Comparison of ENCODE assay signal across 18 cellular contexts in genomic region chr17:40857535-40857934, GRCh38. TPM values are rescaled to one million over a fixed set of nuclear protein-coding genes. Genes with fewer than 3 reads are reported as not detected.
DNase-seq lines count a peak whose midpoint lies in the region; ATAC-seq and TF ChIP-seq lines count a peak whose summit lies in the region.
"Had no signal": no experiment of that assay in that cellular context is flagged by ENCODE, and none has a peak within 500 bp of the region (broad histone marks: within the 10 kb centered on the region; RNA-seq: fewer than 3 reads in every experiment).

No MANE protein-coding gene starts in this region.

- CTCF ChIA-PET in Caco-2 (lab: Charles Lee) = interaction anchor here (0.7 to 2.3 kb wide), 9 partner anchors 39 to 805 kb away, joined by 3 to 13 read pairs (median 5); no protein-coding TSS in a partner anchor
- CTCF ChIA-PET in PC-3 (lab: Charles Lee) = interaction anchor here (1.0 kb wide), 2 partner anchors 44 to 691 kb away, joined by 6 to 8 read pairs; no protein-coding TSS in a partner anchor
- CTCF ChIA-PET in RWPE1 (lab: Yijun Ruan, JAX) = interaction anchor here (0.6 to 2.1 kb wide), 9 partner anchors 14 to 806 kb away, joined by 3 to 8 read pairs (median 5); no protein-coding TSS in a partner anchor

- H3K36me3 ChIP-seq in Caco-2 (ENCODE audit: control insufficient read depth, insufficient read depth, low read length) = no peaks in the 10 kb centered on the region
- no peaks in the 10 kb centered on the region for H3K36me3 ChIP-seq in PC-3 (ENCODE audit: low read depth, low read length)
- H3K36me3 ChIP-seq in fibroblast of lung (ENCODE audit: control insufficient read depth, insufficient read depth, low read length) = no peaks in the 10 kb centered on the region
- no peaks in the 10 kb centered on the region for H3K36me3 ChIP-seq in skeletal muscle satellite cell (ENCODE audit: insufficient read depth, low read length)
- H3K36me3 ChIP-seq: BLaER1 treated with 17β-estradiol and CSF1 and Interleukin-3, amounts not matched to agents 10 nM and 100 nM; gastroesophageal sphincter had no signal

- H3K79me2 ChIP-seq in PC-3 (ENCODE audit: low read length) (no peaks in the 10 kb centered on the region), fibroblast of lung (ENCODE audit: control insufficient read depth, insufficient read depth, low read length) (no peaks in the 10 kb centered on the region)

- DNase-seq in Caco-2 (no peak), PC-3 (no peak), fibroblast of lung (ENCODE audit: low read depth in 2 of 2) (peak; percentile 3 to 16), HuH-7.5 (ENCODE audit: low spot score) (no peak), NCI-H524 treated with DMSO at 0.1 percent for 48 hours (lab: John Stamatoyannopoulos, UW) (no peak), RWPE1 (ENCODE audit: low spot score) (no peak)
- DNase-seq in activated naive CD8-positive, alpha-beta T cell treated with anti-CD3 and anti-CD28 coated beads for 36 hours = no peak
- DNase-seq: DMS79; effector CD8-positive, alpha-beta T cell had no signal

- H3K27me3 ChIP-seq in Caco-2 (replicated peaks; ENCODE audit: control insufficient read depth, insufficient read depth, low read length) = no peaks in the 10 kb centered on the region
- no peaks in the 10 kb centered on the region for H3K27me3 ChIP-seq in PC-3 (ENCODE audit: low read length)
- no peaks in the 10 kb centered on the region for H3K27me3 ChIP-seq in fibroblast of lung (ENCODE audit: control insufficient read depth, insufficient read depth, low read length)
- H3K27me3 ChIP-seq in skeletal muscle satellite cell (ENCODE audit: control insufficient read depth, insufficient read depth, low read length) = no peaks in the 10 kb centered on the region
- H3K27me3 ChIP-seq: BLaER1 treated with 17β-estradiol and CSF1 and Interleukin-3, amounts not matched to agents 10 nM and 100 nM; gastroesophageal sphincter had no signal

- H3K27me3 Mint-ChIP-seq in Caco-2 (ENCODE audit: insufficient read depth, unreplicated experiment) = no peaks in the 10 kb centered on the region
- H3K27me3 Mint-ChIP-seq in activated naive CD8-positive, alpha-beta T cell treated with anti-CD3 and anti-CD28 coated beads for 36 hours = peaks cover 8% of the 10 kb centered on the region

- H3K27ac Mint-ChIP-seq in Caco-2 (ENCODE audit: unreplicated experiment) = peak overlapping the region; percentile 59
- H3K27ac Mint-ChIP-seq in activated naive CD8-positive, alpha-beta T cell treated with anti-CD3 and anti-CD28 coated beads for 36 hours = no peak overlapping the region
- H3K27ac Mint-ChIP-seq: activated CD8-positive, alpha-beta T cell treated with anti-CD3 and anti-CD28 coated beads for 36 hours; activated T-helper 17 cell treated with anti-CD3 and anti-CD28 coated beads, Interleukin-2, amount 50 U/mL, for 72 hours; memory B cell; stimulated activated naive CD8-positive, alpha-beta T cell treated with anti-CD3 and anti-CD28 coated beads, Interleukin-15, Interleukin-2, amounts not matched to agents 100 ng/mL and 50 ng/mL, for 24 hours had no signal

- POLR2A ChIA-PET in Caco-2 (lab: Charles Lee) = no interaction called here
- POLR2A ChIA-PET in PC-3 (lab: Charles Lee; ENCODE audit: unreplicated experiment) = no interaction called here
- POLR2A ChIA-PET in RWPE1 (lab: Yijun Ruan, JAX; ENCODE audit: low non-redundant PET) = no interaction called here

- H4K20me1 ChIP-seq in PC-3 (ENCODE audit: low read length) (no peaks in the 10 kb centered on the region), fibroblast of lung (ENCODE audit: control insufficient read depth, extremely low read depth, insufficient read depth, low read length) (no peaks in the 10 kb centered on the region)
- H4K20me1 ChIP-seq: BLaER1 treated with 17β-estradiol and CSF1 and Interleukin-3, amounts not matched to agents 10 nM and 100 nM had no signal

- no peaks in the 10 kb centered on the region for H3K9me3 ChIP-seq in Caco-2
- no peaks in the 10 kb centered on the region for H3K9me3 ChIP-seq in PC-3 (ENCODE audit: low read length)
- H3K9me3 ChIP-seq in fibroblast of lung (ENCODE audit: control insufficient read depth, insufficient read depth, low read depth, low read length) = no peaks in the 10 kb centered on the region
- H3K9me3 ChIP-seq in skeletal muscle satellite cell (replicated peaks; ENCODE audit: low read length) = no peaks in the 10 kb centered on the region
- H3K9me3 ChIP-seq: BLaER1 treated with 17β-estradiol and CSF1 and Interleukin-3, amounts not matched to agents 10 nM and 100 nM; gastroesophageal sphincter had no signal

- no peak overlapping the region for H3K4me3 Mint-ChIP-seq in Caco-2 (ENCODE audit: unreplicated experiment)
- H3K4me3 Mint-ChIP-seq in activated naive CD8-positive, alpha-beta T cell treated with anti-CD3 and anti-CD28 coated beads for 36 hours = no peak overlapping the region
- H3K4me3 Mint-ChIP-seq: activated CD8-positive, alpha-beta T cell treated with anti-CD3 and anti-CD28 coated beads for 36 hours; activated T-helper 17 cell treated with anti-CD3 and anti-CD28 coated beads, Interleukin-2, amount 50 U/mL, for 72 hours; memory B cell; stimulated activated naive CD8-positive, alpha-beta T cell treated with anti-CD3 and anti-CD28 coated beads, Interleukin-15, Interleukin-2, amounts not matched to agents 100 ng/mL and 50 ng/mL, for 24 hours had no signal

- H3K4me1 Mint-ChIP-seq in Caco-2 (ENCODE audit: low read depth, unreplicated experiment) = peaks cover 32% of the 10 kb centered on the region
- peaks cover 3% of the 10 kb centered on the region for H3K4me1 Mint-ChIP-seq in activated naive CD8-positive, alpha-beta T cell treated with anti-CD3 and anti-CD28 coated beads for 36 hours
- H3K4me1 Mint-ChIP-seq: activated T-helper 17 cell treated with anti-CD3 and anti-CD28 coated beads, Interleukin-2, amount 50 U/mL, for 72 hours; memory B cell had no signal

- H3K4me1 ChIP-seq in Caco-2 (peaks cover 22% of the 10 kb centered on the region), PC-3 (ENCODE audit: insufficient read depth, low read length) (peaks cover 31% of the 10 kb centered on the region), fibroblast of lung (ENCODE audit: control insufficient read depth, extremely low read depth, insufficient read depth, low read length) (no peaks in the 10 kb centered on the region), skeletal muscle satellite cell (ENCODE audit: control insufficient read depth, insufficient read depth, low read length) (peaks cover 13% of the 10 kb centered on the region)
- H3K4me1 ChIP-seq: gastroesophageal sphincter had no signal

- H3K9me2 ChIP-seq in PC-3 (replicated peaks; ENCODE audit: low read length) = no peaks in the 10 kb centered on the region

- H3F3A ChIP-seq in PC-3 (ENCODE audit: low read length, unreplicated experiment) = no peaks in the 10 kb centered on the region

- H3K4me3 ChIP-seq in Caco-2 (ENCODE audit: low read depth, low read length) (no peak overlapping the region), PC-3 (ENCODE audit: low read length) (no peak overlapping the region), fibroblast of lung (replicated peaks in 1 of 4; ENCODE audit: control extremely low read depth in 1 of 4, insufficient read depth in 1 of 4, low read depth in 3 of 4, low read length in 4 of 4) (no peak overlapping the region), skeletal muscle satellite cell (ENCODE audit: low read length) (no peak overlapping the region)
- H3K4me3 ChIP-seq: BLaER1 treated with 17β-estradiol and CSF1 and Interleukin-3, amounts not matched to agents 10 nM and 100 nM; gastroesophageal sphincter had no signal

- intact Hi-C loops in Caco-2 (cut with micrococcal nuclease; ENCODE audit: unreplicated experiment) (loop anchor here (1.0 to 5.0 kb wide), 6 partner anchors 46 to 810 kb away; no protein-coding TSS in a partner anchor), PC-3 (cut with micrococcal nuclease) (loop anchor here (1.0 to 10.0 kb wide), 5 partner anchors 46 to 807 kb away; no protein-coding TSS in a partner anchor)

- H3K27ac ChIP-seq in PC-3 (ENCODE audit: low read length) = peak overlapping the region; percentile 22
- no peak overlapping the region for H3K27ac ChIP-seq in fibroblast of lung (ENCODE audit: insufficient read depth, low read length)
- no peak overlapping the region for H3K27ac ChIP-seq in RWPE1
- H3K27ac ChIP-seq: BLaER1 treated with 17β-estradiol and CSF1 and Interleukin-3, amounts not matched to agents 10 nM and 100 nM had no signal

- BruUV-seq in Caco-2 (replicated peaks; lab: Mats Ljungman, UMichigan) = no TSS peak
- BruUV-seq in PC-3 (replicated peaks; lab: Mats Ljungman, UMichigan) = no TSS peak

- H2AFZ ChIP-seq in PC-3 (ENCODE audit: low read length) (no peak overlapping the region), fibroblast of lung (ENCODE audit: low read length) (no peak overlapping the region)

- no peak for TF ChIP-seq CTCF in Caco-2 (IDR thresholded peaks at IDR 0.05; ENCODE audit: insufficient read depth in 1 of 2, low read depth in 1 of 2, low read length in 1 of 2, severe bottlenecking in 1 of 2, unreplicated experiment in 1 of 2)
- no peak for TF ChIP-seq CTCF in PC-3 (conservative IDR thresholded peaks at IDR 0.05; ENCODE audit: low read depth, low read length)
- TF ChIP-seq CTCF in fibroblast of lung (conservative IDR thresholded peaks at IDR 0.05 in 1 of 2, IDR thresholded peaks at IDR 0.05 in 1 of 2; ENCODE audit: low read depth in 1 of 2, low read length in 2 of 2) = no peak
- TF ChIP-seq CTCF in RWPE1 (conservative IDR thresholded peaks at IDR 0.05; ENCODE audit: low read depth) = no peak

- ATAC-seq in PC-3 = no peak
- ATAC-seq: activated CD8-positive, alpha-beta T cell treated with anti-CD3 and anti-CD28 coated beads for 36 hours; gastroesophageal sphincter had no signal

- peaks cover 14% of the 10 kb centered on the region for H3K9me3 Mint-ChIP-seq in Caco-2 (ENCODE audit: unreplicated experiment)
- no peaks in the 10 kb centered on the region for H3K9me3 Mint-ChIP-seq in activated naive CD8-positive, alpha-beta T cell treated with anti-CD3 and anti-CD28 coated beads for 36 hours
- H3K9me3 Mint-ChIP-seq: activated CD8-positive, alpha-beta T cell treated with anti-CD3 and anti-CD28 coated beads for 36 hours; activated T-helper 17 cell treated with anti-CD3 and anti-CD28 coated beads, Interleukin-2, amount 50 U/mL, for 72 hours; memory B cell; stimulated activated naive CD8-positive, alpha-beta T cell treated with anti-CD3 and anti-CD28 coated beads, Interleukin-15, Interleukin-2, amounts not matched to agents 100 ng/mL and 50 ng/mL, for 24 hours had no signal

- H3K9ac ChIP-seq in PC-3 (ENCODE audit: low read length) (0 out of 2 replicates have a peak overlapping the region, but pooled peaks have one; percentile 9), fibroblast of lung (ENCODE audit: insufficient read depth, low read length) (no peak overlapping the region), skeletal muscle satellite cell (ENCODE audit: low read depth, low read length) (peak overlapping the region; percentile 18)
- H3K9ac ChIP-seq: BLaER1 treated with 17β-estradiol and CSF1 and Interleukin-3, amounts not matched to agents 10 nM and 100 nM had no signal

- no peaks in the 10 kb centered on the region for H3K36me3 Mint-ChIP-seq in Caco-2 (ENCODE audit: insufficient read depth, unreplicated experiment)
- no peaks in the 10 kb centered on the region for H3K36me3 Mint-ChIP-seq in activated naive CD8-positive, alpha-beta T cell treated with anti-CD3 and anti-CD28 coated beads for 36 hours
- H3K36me3 Mint-ChIP-seq: memory B cell had no signal

- H3K4me2 ChIP-seq in PC-3 (ENCODE audit: low read length) (no peak overlapping the region), fibroblast of lung (ENCODE audit: extremely low read depth, insufficient read depth, low read length) (no peak overlapping the region), skeletal muscle satellite cell (ENCODE audit: low read length) (no peak overlapping the region)
- H3K4me2 ChIP-seq: BLaER1 treated with 17β-estradiol and CSF1 and Interleukin-3, amounts not matched to agents 10 nM and 100 nM had no signal

RNA-seq across cellular contexts. Expression of gene KRT12, which starts 9.5 kb away (rescaled TPM):
- total RNA-seq in Caco-2 (2022) (not detected in 2 replicates), PC-3 (2014; rRNA removed) (not detected in 2 replicates), fibroblast of lung (not detected in 2 replicates)
- not detected in 2 replicates for polyA plus RNA-seq in fibroblast of lung
- not detected in 2 replicates for polyA plus RNA-seq in fibroblast of lung (2012)
- polyA minus RNA-seq in fibroblast of lung (ENCODE audit: low replicate concordance) = not detected in 2 replicates
- not detected in 2 replicates for total RNA-seq in skeletal muscle satellite cell (2012; rRNA removed)
- total RNA-seq in activated naive CD8-positive, alpha-beta T cell treated with anti-CD3 and anti-CD28 coated beads for 36 hours = not detected
- total RNA-seq: activated CD8-positive, alpha-beta T cell treated with anti-CD3 and anti-CD28 coated beads for 36 hours; activated T-helper 17 cell treated with anti-CD3 and anti-CD28 coated beads, Interleukin-2, amount 50 U/mL, for 72 hours; gastroesophageal sphincter; skeletal muscle tissue had no signal

RNA-seq across cellular contexts. Expression of gene KRT20, which starts 27.5 kb away (rescaled TPM):
- 0.53 and 1.0 TPM in 2 replicates for total RNA-seq in Caco-2 (2022)
- total RNA-seq in PC-3 (2014; rRNA removed) = 0.18 TPM in 1 of 2 replicates, not detected in the other
- total RNA-seq in fibroblast of lung = not detected in 2 replicates
- polyA plus RNA-seq in fibroblast of lung = not detected in 2 replicates
- not detected in 2 replicates for polyA plus RNA-seq in fibroblast of lung (2012)
- polyA minus RNA-seq in fibroblast of lung (ENCODE audit: low replicate concordance) = not detected in 2 replicates
- total RNA-seq in skeletal muscle satellite cell (2012; rRNA removed) = not detected in 2 replicates
- total RNA-seq in activated naive CD8-positive, alpha-beta T cell treated with anti-CD3 and anti-CD28 coated beads for 36 hours = not detected
- total RNA-seq: activated CD8-positive, alpha-beta T cell treated with anti-CD3 and anti-CD28 coated beads for 36 hours; activated T-helper 17 cell treated with anti-CD3 and anti-CD28 coated beads, Interleukin-2, amount 50 U/mL, for 72 hours; gastroesophageal sphincter; SK-MEL-5; skeletal muscle tissue had no signal

RNA-seq across cellular contexts. Expression of gene KRT10, which starts 35.1 kb away (rescaled TPM):
- 48.3 and 48.6 TPM in 2 replicates for total RNA-seq in Caco-2 (2022)
- 18.3 and 24.8 TPM in 2 replicates for total RNA-seq in PC-3 (2014; rRNA removed)
- 4.1 TPM in 2 replicates for total RNA-seq in fibroblast of lung
- polyA plus RNA-seq in fibroblast of lung = 26.9 and 45.8 TPM in 2 replicates
- 74.4 and 77.5 TPM in 2 replicates for polyA plus RNA-seq in fibroblast of lung (2012)
- polyA minus RNA-seq in fibroblast of lung (ENCODE audit: low replicate concordance) = 0.93 TPM in 1 of 2 replicates, not detected in the other
- 3.8 and 6.8 TPM in 2 replicates for total RNA-seq in skeletal muscle satellite cell (2012; rRNA removed)
- 10 to 100 TPM; 41.9 to 48.6 TPM for total RNA-seq in activated naive CD8-positive, alpha-beta T cell treated with anti-CD3 and anti-CD28 coated beads for 36 hours

RNA-seq across cellular contexts. Expression of gene KRT28, which starts 57.8 kb away (rescaled TPM):
- total RNA-seq in Caco-2 (2022) (not detected in 2 replicates), PC-3 (2014; rRNA removed) (not detected in 2 replicates), fibroblast of lung (not detected in 2 replicates)
- not detected in 2 replicates for polyA plus RNA-seq in fibroblast of lung
- not detected in 2 replicates for polyA plus RNA-seq in fibroblast of lung (2012)
- not detected in 2 replicates for polyA minus RNA-seq in fibroblast of lung (ENCODE audit: low replicate concordance)
- total RNA-seq in skeletal muscle satellite cell (2012; rRNA removed) = not detected in 2 replicates
- not detected for total RNA-seq in activated naive CD8-positive, alpha-beta T cell treated with anti-CD3 and anti-CD28 coated beads for 36 hours
- total RNA-seq: activated CD8-positive, alpha-beta T cell treated with anti-CD3 and anti-CD28 coated beads for 36 hours; activated T-helper 17 cell treated with anti-CD3 and anti-CD28 coated beads, Interleukin-2, amount 50 U/mL, for 72 hours; gastroesophageal sphincter; SK-MEL-5; skeletal muscle tissue had no signal

Comparison
In these comparisons a context has a peak if more than half of its experiments do, and no peak if none do; other contexts are left out.
1. DNase-seq: peak in fibroblast of lung (2 of 2); none in Caco-2 (0 of 2), PC-3 (single experiment), HuH-7.5 (single experiment), NCI-H524 treated with DMSO at 0.1 percent for 48 hours (single experiment), RWPE1 (single experiment) and activated naive CD8-positive, alpha-beta T cell treated with anti-CD3 and anti-CD28 coated beads for 36 hours (single experiment).